Comparison of ENCODE assay signal across 11 cellular contexts in genomic region chr11:17735823-17736772, GRCh38. TPM values are rescaled to one million over a fixed set of nuclear protein-coding genes. Genes with fewer than 3 reads are reported as not detected.
DNase-seq lines count a peak whose midpoint lies in the region; ATAC-seq and TF ChIP-seq lines count a peak whose summit lies in the region.
"Had no signal": no experiment of that assay in that cellular context is flagged by ENCODE, and none has a peak within 500 bp of the region (broad histone marks: within the 10 kb centered on the region; RNA-seq: fewer than 3 reads in every experiment).

No MANE protein-coding gene starts in this region.

- H3K27ac ChIP-seq in H9 (ENCODE audit: insufficient read length, low read depth, low read length) (no peak overlapping the region), coronary artery (no peak overlapping the region)

- peaks cover 5% of the 10 kb centered on the region for H3K23me2 ChIP-seq in H9 (ENCODE audit: insufficient read length, low read depth, low read length, poor library complexity, severe bottlenecking)

- H3K4me1 Mint-ChIP-seq in H9: peaks cover 2 to 20% of the 10 kb centered on the region in 2 experiments; a peak in 3 of 4 replicates
- peaks cover 7% of the 10 kb centered on the region for H3K4me1 Mint-ChIP-seq in osteocyte (ENCODE audit: unreplicated experiment)

- no peak overlapping the region for H2AK5ac ChIP-seq in H9 (ENCODE audit: insufficient read length, low read length)

- H4K8ac ChIP-seq in H9 (replicated peaks; ENCODE audit: insufficient read length, low read depth, low read length): no peak overlapping the region

- H3K36me3 Mint-ChIP-seq in H9 (ENCODE audit: insufficient read depth in 1 of 3, low read depth in 3 of 3) (peaks cover 0 to 2% (median 0%) of the 10 kb centered on the region in 3 experiments; a peak in 1 of 7 replicates), osteocyte (ENCODE audit: unreplicated experiment) (no peaks in the 10 kb centered on the region)

- no peak overlapping the region for H2AFZ ChIP-seq in H9 (ENCODE audit: low read length)

- WGBS in H9 (ENCODE audit: extremely low coverage, insufficient read length, low lambda C conversion rate): no CpG with 5 or more reads among the region's 113 CpGs

- H3K18ac ChIP-seq in H9 (ENCODE audit: insufficient read length, low read depth, low read length): no peak overlapping the region

- no peak overlapping the region for H2BK15ac ChIP-seq in H9 (ENCODE audit: low read depth, low read length)

- H2BK120ac ChIP-seq in H9 (ENCODE audit: low read depth, low read length, poor library complexity, severe bottlenecking): no peak overlapping the region

- no peak overlapping the region for H3T11ph ChIP-seq in H9 (ENCODE audit: low read length)

- no peak for ATAC-seq in HG02840 (IDR thresholded peaks at IDR 0.05; ENCODE audit: low FRiP score, unreplicated experiment)
- no peak for ATAC-seq in HG02763 (IDR thresholded peaks at IDR 0.05; ENCODE audit: unreplicated experiment)

- no peaks in the 10 kb centered on the region for H3K79me1 ChIP-seq in H9 (ENCODE audit: insufficient read depth, low read depth, low read length, poor library complexity, severe bottlenecking)

- peak; percentile 63 for DNase-seq in DMS 273 (lab: John Stamatoyannopoulos, UW; ENCODE audit: unreplicated experiment)
- DNase-seq in DMS 273 treated with DMSO at 0.1 percent for 48 hours (lab: John Stamatoyannopoulos, UW): no peak
- DNase-seq in H9: peak; percentile 52
- no peak for DNase-seq in coronary artery (ENCODE audit: low spot score)
- DNase-seq in osteocyte (ENCODE audit: extremely low spot score, unreplicated experiment): no peak
- DNase-seq in activated naive CD4-positive, alpha-beta T cell (lab: John Stamatoyannopoulos, UW): no peak
- DNase-seq: activated T-cell treated with anti-CD3 and anti-CD28 coated beads, Interleukin-2, amount 50 U/mL, for 72 hours; NCI-H2029 had no signal

- no peak overlapping the region for H3K56ac ChIP-seq in H9 (ENCODE audit: insufficient read length, low read depth, low read length)

- H3K4me3 Mint-ChIP-seq in H9 (peak overlapping the region; percentile 42 to 76), osteocyte (ENCODE audit: unreplicated experiment) (no peak overlapping the region)

- no peak overlapping the region for H3K9ac ChIP-seq in H9 (ENCODE audit: extremely low read depth, insufficient read length, low read length)

- peaks cover 40% of the 10 kb centered on the region for H3K27me3 Mint-ChIP-seq in H9 (ENCODE audit: low read depth)
- H3K27me3 Mint-ChIP-seq in osteocyte (ENCODE audit: unreplicated experiment): peaks cover 17% of the 10 kb centered on the region

- no peaks in the 10 kb centered on the region for H3K79me2 ChIP-seq in H9 (ENCODE audit: insufficient read depth, low read length)

- H4K5ac ChIP-seq in H9 (ENCODE audit: insufficient read length, low read depth, low read length): no peak overlapping the region

- TF ChIP-seq CTCF in H9 (conservative IDR thresholded peaks at IDR 0.05) (peak; percentile 68), coronary artery (IDR thresholded peaks at IDR 0.05) (no peak), osteocyte (IDR thresholded peaks at IDR 0.05) (peak; percentile 45)

- H3K23ac ChIP-seq in H9 (ENCODE audit: insufficient read length, low read depth, low read length): no peak overlapping the region

- peaks cover 31% of the 10 kb centered on the region for H3K27me3 ChIP-seq in H9 (ENCODE audit: insufficient read depth, low read length)

- peak overlapping the region; percentile 3 for H3K4me2 ChIP-seq in H9 (ENCODE audit: insufficient read depth, insufficient read length, low read length)

- H2BK5ac ChIP-seq in H9 (ENCODE audit: insufficient read length, low read length): no peak overlapping the region

- H3K4me3 ChIP-seq in coronary artery: peak overlapping the region; percentile 69

- no peaks in the 10 kb centered on the region for H4K20me1 ChIP-seq in H9 (ENCODE audit: control insufficient read depth, insufficient read depth, insufficient read length)

- H3K27ac Mint-ChIP-seq in H9: no peak overlapping the region
- H3K27ac Mint-ChIP-seq in osteocyte (ENCODE audit: unreplicated experiment): no peak overlapping the region
- H3K27ac Mint-ChIP-seq: activated T-cell treated with anti-CD3 and anti-CD28 coated beads, Interleukin-2, amount 50 U/mL, for 72 hours had no signal

- no peak overlapping the region for H3K14ac ChIP-seq in H9 (ENCODE audit: insufficient read depth, low read length)

- no peak overlapping the region for H3K4ac ChIP-seq in H9 (ENCODE audit: low read depth, low read length)

- no peaks in the 10 kb centered on the region for H3K9me3 ChIP-seq in H9 (ENCODE audit: control insufficient read depth, low read depth, low read length)

- H3K4me1 ChIP-seq in H9 (ENCODE audit: insufficient read depth, low read length): no peaks in the 10 kb centered on the region

- H3K9me3 Mint-ChIP-seq in H9 (peaks cover 2 to 7% of the 10 kb centered on the region in 2 experiments; a peak in 4 of 5 replicates), osteocyte (ENCODE audit: unreplicated experiment) (no peaks in the 10 kb centered on the region)
- H3K9me3 Mint-ChIP-seq: activated T-cell treated with anti-CD3 and anti-CD28 coated beads, Interleukin-2, amount 50 U/mL, for 72 hours had no signal

- H4K91ac ChIP-seq in H9 (ENCODE audit: insufficient read length, low read depth, low read length): no peak overlapping the region

- H2BK12ac ChIP-seq in H9 (ENCODE audit: insufficient read length, low read depth, low read length): no peak overlapping the region

- no peak overlapping the region for H2BK20ac ChIP-seq in H9 (ENCODE audit: low read depth, low read length, poor library complexity, severe bottlenecking)

RNA-seq across cellular contexts. Expression of gene KCNC1, which starts 1.5 kb away (rescaled TPM):
- total RNA-seq in H9 (2021): 0.04 TPM in 1 of 2 replicates, not detected in the other
- total RNA-seq in osteocyte: not detected in 2 replicates
- total RNA-seq: A172; activated T-cell treated with anti-CD3 and anti-CD28 coated beads, Interleukin-2, amount 50 U/mL, for 72 hours had no signal

RNA-seq across cellular contexts. Expression of gene MYOD1, which starts 16.7 kb away (rescaled TPM):
- total RNA-seq in H9 (2021): not detected in 2 replicates
- total RNA-seq in osteocyte: not detected in 2 replicates
- total RNA-seq: A172; activated T-cell treated with anti-CD3 and anti-CD28 coated beads, Interleukin-2, amount 50 U/mL, for 72 hours had no signal

Comparison
In these comparisons a context has a peak if more than half of its experiments do, and no peak if none do; other contexts are left out.
1. DNase-seq: peak in DMS 273 (single experiment) and H9 (single experiment); none in DMS 273 treated with DMSO at 0.1 percent for 48 hours (single experiment), coronary artery (single experiment), osteocyte (single experiment) and activated naive CD4-positive, alpha-beta T cell (0 of 4).